In the genomic region with DNA sequence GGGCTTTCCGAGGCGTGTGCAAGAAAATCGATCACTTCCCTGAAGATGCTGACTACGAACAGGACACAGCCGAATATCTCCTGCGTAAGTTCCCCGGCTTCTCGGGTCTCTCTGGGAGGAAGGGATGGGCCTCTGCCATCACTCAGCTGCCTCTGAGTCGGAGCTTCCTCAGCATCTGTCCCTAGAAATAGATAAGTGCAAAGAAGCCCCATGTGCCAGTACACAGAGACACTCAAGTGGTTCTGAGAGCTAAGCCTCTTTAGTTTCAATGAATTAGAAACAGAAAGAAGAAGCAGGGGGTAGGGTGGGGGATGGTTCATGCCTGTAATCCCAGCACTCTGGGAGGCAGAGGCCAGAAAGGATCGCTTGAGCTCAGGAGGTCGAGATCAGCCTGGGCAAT, we compare ENCODE assay signal across 22 cellular contexts.
DNase-seq lines count a peak whose midpoint lies in the region; ATAC-seq, FAIRE-seq and TF ChIP-seq lines count a peak whose summit lies in the region.
"Had no signal": no experiment of that assay in that cellular context is flagged by ENCODE, and none has a peak within 500 bp of the region (broad histone marks: within the 10 kb centered on the region; RNA-seq: fewer than 3 reads in every experiment).

No MANE protein-coding gene starts in this region.

- no peak for FAIRE-seq in H1 (lab: Jason Lieb, UNC)
- FAIRE-seq: GM12891, GM18507, H54, HTR-8/SVneo had no signal

- H4K20me1 ChIP-seq in H1 (replicated peaks in 1 of 2; ENCODE audit: control insufficient read depth in 1 of 2, insufficient read depth in 2 of 2, low read length in 2 of 2): no peaks in the 10 kb centered on the region

- H2BK12ac ChIP-seq in H1 (ENCODE audit: low read depth, low read length): peak overlapping the region; percentile 43; the same call in 1 of the 2 replicates

- WGBS in H1 (ENCODE audit: extremely low coverage in 1 of 2, insufficient coverage in 1 of 2, insufficient read length in 1 of 2, insufficient replicate concordance in 2 of 2, low coverage in 1 of 2, low lambda C conversion rate in 2 of 2, missing lambda C conversion rate in 1 of 2), 2 experiments: 78% methylated on average over 11 of the region's 11 CpGs; no CpG with 5 or more reads in 1 of the 2 experiments

- H3K27ac Mint-ChIP-seq in stimulated activated naive CD8-positive, alpha-beta T cell treated with anti-CD3 and anti-CD28 coated beads, Interleukin-15, amount 100 ng/mL, for 72 hours: peak overlapping the region in 1 of 2 donors; percentile 34
- H3K27ac Mint-ChIP-seq: B cell had no signal

- DNase-seq in stimulated activated naive CD8-positive, alpha-beta T cell treated with anti-CD3 and anti-CD28 coated beads, Interleukin-15, amount 100 ng/mL, for 72 hours: no peak
- no peak for DNase-seq in stimulated activated naive CD8-positive, alpha-beta T cell treated with anti-CD3 and anti-CD28 coated beads, Interleukin-15, Interleukin-2, amounts not matched to agents 100 U/mL and 50 U/mL, for 24 hours
- DNase-seq in NT2/D1 (ENCODE audit: low read depth, low spot score) (peak; percentile 57), H1 (ENCODE audit: low read depth in 1 of 2, low spot score in 2 of 2) (peak in 1 of 2 experiments; percentile 50), ecto neural progenitor cell (ENCODE audit: low spot score) (no peak)
- DNase-seq in effector memory CD4-positive, alpha-beta T cell: no peak
- DNase-seq: DMS 273 treated with DMSO at 0.1 percent for 48 hours, DND-41, GDM1, Kasumi-1, MG63, NCI-H1092 treated with DMSO at 0.1 percent for 48 hours, NCI-H146, NCI-H2081, NCI-H2171 treated with DMSO at 0.1 percent for 48 hours had no signal

- CTCF ChIA-PET in H1 (lab: Charles Lee; ENCODE audit: partially characterized antibody): interaction anchor here (0.6 to 1.4 kb wide), 5 partner anchors 27 to 301 kb away, joined by 3 to 5 read pairs (median 3); no protein-coding TSS in a partner anchor

- H2AFZ ChIP-seq in H1 (ENCODE audit: low read length): no peak overlapping the region

- no peak overlapping the region for H2BK20ac ChIP-seq in H1 (ENCODE audit: low read length)

- H3K56ac ChIP-seq in H1 (replicated peaks; ENCODE audit: insufficient read length, low read depth, low read length): no peak overlapping the region

- no peak for TF ChIP-seq CTCF in H1 (IDR thresholded peaks at IDR 0.05; ENCODE audit: control extremely low read depth in 1 of 3, insufficient read depth in 1 of 3, low read depth in 1 of 3, low read length in 3 of 3)

- no peak overlapping the region for H3K23ac ChIP-seq in H1 (ENCODE audit: insufficient read length)

- H2AK5ac ChIP-seq in H1 (ENCODE audit: low read depth, low read length): 0 out of 2 replicates have a peak overlapping the region, but pooled peaks have one; percentile 25

- no peaks in the 10 kb centered on the region for H3K27me3 ChIP-seq in NT2/D1 (ENCODE audit: insufficient read depth, insufficient read length)
- H3K27me3 ChIP-seq in H1 (replicated peaks in 1 of 4; ENCODE audit: control insufficient read depth in 3 of 4, extremely low read depth in 1 of 4, insufficient read depth in 3 of 4, low read length in 3 of 4): no peaks in the 10 kb centered on the region
- H3K27me3 ChIP-seq in effector memory CD4-positive, alpha-beta T cell (replicated peaks; ENCODE audit: control insufficient read depth, insufficient read depth, low read length, poor library complexity, severe bottlenecking): no peaks in the 10 kb centered on the region
- H3K27me3 ChIP-seq: MG63 had no signal

- no peak overlapping the region for H3K4me3 ChIP-seq in NT2/D1 (ENCODE audit: insufficient read length, low read depth)
- peak overlapping the region in 1 of 4 experiments; percentile 4; a peak in 1 of 8 replicates for H3K4me3 ChIP-seq in H1 (ENCODE audit: extremely low read depth in 1 of 4, insufficient read depth in 2 of 4, low read depth in 3 of 4, low read length in 4 of 4)
- no peak overlapping the region for H3K4me3 ChIP-seq in effector memory CD4-positive, alpha-beta T cell (ENCODE audit: insufficient read depth, low read depth, low read length, poor library complexity, severe bottlenecking)
- H3K4me3 ChIP-seq: MG63 had no signal

- no peak overlapping the region for H4K5ac ChIP-seq in H1 (ENCODE audit: insufficient read length, low read depth, low read length)

- TF ChIP-seq POLR2A in H1 (IDR thresholded peaks at IDR 0.05; ENCODE audit: control extremely low read depth in 1 of 2, low read depth in 2 of 2, low read length in 2 of 2): no peak; a peak in 1 of 3 replicates

- H3K23me2 ChIP-seq in H1 (ENCODE audit: low read depth, low read length): no peaks in the 10 kb centered on the region

- no peaks in the 10 kb centered on the region for H3K79me2 ChIP-seq in H1 (ENCODE audit: control insufficient read depth in 1 of 2, insufficient read depth in 2 of 2, low read length in 2 of 2)

- no peaks in the 10 kb centered on the region for H3K79me1 ChIP-seq in H1 (ENCODE audit: low read depth, low read length)

- H3K9ac ChIP-seq in NT2/D1 (ENCODE audit: insufficient read length, low read depth) (no peak overlapping the region), H1 (replicated peaks in 1 of 4; ENCODE audit: extremely low read depth in 1 of 4, low read depth in 3 of 4, low read length in 3 of 4) (no peak overlapping the region)

- no peak overlapping the region for H2BK5ac ChIP-seq in H1 (ENCODE audit: low read depth, low read length)

- POLR2A ChIA-PET in H1 (lab: Charles Lee; ENCODE audit: partially characterized antibody): interaction anchor here (0.9 kb wide), 1 partner anchor 43 kb away, joined by 3 read pairs; no protein-coding TSS in a partner anchor

- H4K91ac ChIP-seq in H1 (replicated peaks; ENCODE audit: insufficient read length, low read length): no peak overlapping the region

- no peak; a peak in 1 of 4 replicates for TF ChIP-seq RAD21 in H1 (IDR thresholded peaks at IDR 0.05 in 1 of 2, conservative IDR thresholded peaks at IDR 0.05 in 1 of 2; ENCODE audit: low read depth in 2 of 2, low read length in 2 of 2)

- peak overlapping the region; percentile 20 to 29 for H3K4me3 Mint-ChIP-seq in stimulated activated naive CD8-positive, alpha-beta T cell treated with anti-CD3 and anti-CD28 coated beads, Interleukin-15, amount 100 ng/mL, for 72 hours
- H3K4me3 Mint-ChIP-seq: B cell had no signal

- no peak overlapping the region for H3K27ac ChIP-seq in H1 (ENCODE audit: low read depth, low read length)
- no peak overlapping the region for H3K27ac ChIP-seq in effector memory CD4-positive, alpha-beta T cell (ENCODE audit: insufficient read depth, low read length, poor library complexity, severe bottlenecking)

- H3K4me1 Mint-ChIP-seq in stimulated activated naive CD8-positive, alpha-beta T cell treated with anti-CD3 and anti-CD28 coated beads, Interleukin-15, amount 100 ng/mL, for 72 hours: peaks cover 32% of the 10 kb centered on the region
- H3K4me1 Mint-ChIP-seq: B cell had no signal

- peak overlapping the region; percentile 28 to 51; a peak in 3 of 4 replicates for H3K4me2 ChIP-seq in H1 (ENCODE audit: insufficient read depth in 1 of 2, low read depth in 2 of 2, low read length in 2 of 2)

- no peak overlapping the region for H3K14ac ChIP-seq in H1 (ENCODE audit: insufficient read length)

- ATAC-seq in stimulated activated naive CD8-positive, alpha-beta T cell treated with anti-CD3 and anti-CD28 coated beads, Interleukin-15, amount 100 ng/mL, for 72 hours: no peak
- no peak for ATAC-seq in stimulated activated naive CD8-positive, alpha-beta T cell treated with anti-CD3 and anti-CD28 coated beads, Interleukin-15, Interleukin-2, amounts not matched to agents 100 U/mL and 50 U/mL, for 24 hours
- ATAC-seq in HG03108 (IDR thresholded peaks at IDR 0.05; ENCODE audit: unreplicated experiment) (no peak), GM19397 (IDR thresholded peaks at IDR 0.05; ENCODE audit: unreplicated experiment) (no peak)

- peaks cover 17% of the 10 kb centered on the region for H3K27me3 Mint-ChIP-seq in stimulated activated naive CD8-positive, alpha-beta T cell treated with anti-CD3 and anti-CD28 coated beads, Interleukin-15, amount 100 ng/mL, for 72 hours

- H4K8ac ChIP-seq in H1 (ENCODE audit: extremely low read depth, insufficient read depth, low read length): no peak overlapping the region

- no peaks in the 10 kb centered on the region for H3K9me3 Mint-ChIP-seq in stimulated activated naive CD8-positive, alpha-beta T cell treated with anti-CD3 and anti-CD28 coated beads, Interleukin-15, amount 100 ng/mL, for 72 hours

- no peak overlapping the region for H3K18ac ChIP-seq in H1 (ENCODE audit: extremely low read depth, low read length)

- H3K36me3 ChIP-seq in NT2/D1 (ENCODE audit: insufficient read depth, insufficient read length, low read length): no peaks in the 10 kb centered on the region
- H3K36me3 ChIP-seq in H1 (ENCODE audit: control insufficient read depth in 2 of 4, insufficient read depth in 4 of 4, low read length in 3 of 4): no peaks in the 10 kb centered on the region
- H3K36me3 ChIP-seq in effector memory CD4-positive, alpha-beta T cell (ENCODE audit: control insufficient read depth, insufficient read depth, low read length): no peaks in the 10 kb centered on the region
- H3K36me3 ChIP-seq: MG63 had no signal

- H3K4ac ChIP-seq in H1 (replicated peaks; ENCODE audit: insufficient read length, low read depth, low read length): no peak overlapping the region

- H3K4me1 ChIP-seq in NT2/D1 (ENCODE audit: insufficient read depth, insufficient read length) (peaks cover 18% of the 10 kb centered on the region), H1 (replicated peaks in 1 of 4; ENCODE audit: control insufficient read depth in 3 of 4, insufficient read depth in 4 of 4, low read length in 3 of 4) (peaks cover 11 to 24% (median 19%) of the 10 kb centered on the region in 4 experiments; a peak in 5 of 7 replicates)
- no peaks in the 10 kb centered on the region for H3K4me1 ChIP-seq in effector memory CD4-positive, alpha-beta T cell (ENCODE audit: control insufficient read depth, insufficient read depth, low read length, poor library complexity, severe bottlenecking)

- H2BK15ac ChIP-seq in H1 (ENCODE audit: low read length): no peak overlapping the region

- H3K9me3 ChIP-seq in NT2/D1 (ENCODE audit: insufficient read depth, low read length) (no peaks in the 10 kb centered on the region), H1 (ENCODE audit: insufficient read depth in 2 of 2, low read depth in 1 of 2, low read length in 1 of 2) (no peaks in the 10 kb centered on the region)
- H3K9me3 ChIP-seq in effector memory CD4-positive, alpha-beta T cell (ENCODE audit: control insufficient read depth, low read length): no peaks in the 10 kb centered on the region
- H3K9me3 ChIP-seq: MG63 had no signal

- 0 out of 3 replicates have a peak, but pooled peaks of 1 of the 2 experiments have one; percentile 29 for TF ChIP-seq EP300 in H1 (IDR thresholded peaks at IDR 0.05; ENCODE audit: borderline replicate concordance in 1 of 2, low read depth in 2 of 2, low read length in 2 of 2)

- H2BK120ac ChIP-seq in H1 (replicated peaks; ENCODE audit: low read depth, low read length): no peak overlapping the region

TF ChIP-seq in H1, 55 proteins besides CTCF, POLR2A, EP300 and RAD21 (continues in another document):
- no peak for TF ChIP-seq SP2 (IDR thresholded peaks at IDR 0.05; ENCODE audit: low read length)
- TF ChIP-seq NRF1 (IDR thresholded peaks at IDR 0.05; ENCODE audit: low read depth, low read length): no peak
- TF ChIP-seq TBP (IDR thresholded peaks at IDR 0.05; ENCODE audit: low read depth, low read length): 0 out of 2 replicates have a peak, but pooled peaks have one; percentile 15
- no peak for TF ChIP-seq CREB1 (IDR thresholded peaks at IDR 0.05)
